Comparison of ENCODE assay signal across 1 cellular context in the genomic region with DNA sequence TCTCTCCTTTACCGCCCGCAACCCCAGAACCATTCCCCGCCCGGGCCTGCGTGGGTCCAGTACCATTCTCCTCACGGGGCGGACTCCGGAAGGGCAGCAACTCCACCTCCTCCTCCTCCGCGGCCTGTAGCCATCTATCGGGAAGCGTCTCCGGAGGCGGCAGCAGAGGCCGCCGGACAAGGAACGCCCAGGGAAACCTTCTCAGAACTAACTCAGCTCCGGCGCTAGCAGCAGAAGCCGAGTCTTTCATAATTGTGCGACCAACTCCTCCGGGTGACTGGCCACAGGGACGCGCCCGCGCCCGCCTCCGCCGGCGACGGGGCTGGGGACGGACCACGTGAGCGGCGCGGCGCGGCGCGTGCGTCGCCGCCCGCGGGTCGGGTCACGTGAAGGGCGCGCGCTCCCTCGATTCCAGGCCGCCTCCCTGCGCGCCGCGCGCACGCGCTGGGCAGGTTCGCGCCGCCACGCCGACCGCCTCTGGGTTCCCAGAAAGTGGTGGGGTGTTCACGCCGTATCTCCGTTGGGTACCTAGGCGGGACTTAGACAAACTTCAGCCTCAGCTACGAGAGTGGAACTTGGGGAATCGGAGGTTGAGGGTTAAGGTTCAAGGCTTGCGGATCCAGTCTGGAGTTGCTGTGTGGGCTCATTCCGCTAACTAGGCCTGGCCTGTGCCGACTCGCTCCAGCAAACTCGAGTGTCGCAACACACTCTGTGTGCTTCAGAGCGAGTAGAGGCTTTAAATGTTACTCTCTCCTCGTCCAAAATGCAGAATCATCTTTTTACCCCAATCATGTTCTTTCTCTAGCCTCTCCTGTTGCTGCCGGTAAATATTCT.
TF ChIP-seq lines count a peak whose summit lies in the region.

A gene with protein sequence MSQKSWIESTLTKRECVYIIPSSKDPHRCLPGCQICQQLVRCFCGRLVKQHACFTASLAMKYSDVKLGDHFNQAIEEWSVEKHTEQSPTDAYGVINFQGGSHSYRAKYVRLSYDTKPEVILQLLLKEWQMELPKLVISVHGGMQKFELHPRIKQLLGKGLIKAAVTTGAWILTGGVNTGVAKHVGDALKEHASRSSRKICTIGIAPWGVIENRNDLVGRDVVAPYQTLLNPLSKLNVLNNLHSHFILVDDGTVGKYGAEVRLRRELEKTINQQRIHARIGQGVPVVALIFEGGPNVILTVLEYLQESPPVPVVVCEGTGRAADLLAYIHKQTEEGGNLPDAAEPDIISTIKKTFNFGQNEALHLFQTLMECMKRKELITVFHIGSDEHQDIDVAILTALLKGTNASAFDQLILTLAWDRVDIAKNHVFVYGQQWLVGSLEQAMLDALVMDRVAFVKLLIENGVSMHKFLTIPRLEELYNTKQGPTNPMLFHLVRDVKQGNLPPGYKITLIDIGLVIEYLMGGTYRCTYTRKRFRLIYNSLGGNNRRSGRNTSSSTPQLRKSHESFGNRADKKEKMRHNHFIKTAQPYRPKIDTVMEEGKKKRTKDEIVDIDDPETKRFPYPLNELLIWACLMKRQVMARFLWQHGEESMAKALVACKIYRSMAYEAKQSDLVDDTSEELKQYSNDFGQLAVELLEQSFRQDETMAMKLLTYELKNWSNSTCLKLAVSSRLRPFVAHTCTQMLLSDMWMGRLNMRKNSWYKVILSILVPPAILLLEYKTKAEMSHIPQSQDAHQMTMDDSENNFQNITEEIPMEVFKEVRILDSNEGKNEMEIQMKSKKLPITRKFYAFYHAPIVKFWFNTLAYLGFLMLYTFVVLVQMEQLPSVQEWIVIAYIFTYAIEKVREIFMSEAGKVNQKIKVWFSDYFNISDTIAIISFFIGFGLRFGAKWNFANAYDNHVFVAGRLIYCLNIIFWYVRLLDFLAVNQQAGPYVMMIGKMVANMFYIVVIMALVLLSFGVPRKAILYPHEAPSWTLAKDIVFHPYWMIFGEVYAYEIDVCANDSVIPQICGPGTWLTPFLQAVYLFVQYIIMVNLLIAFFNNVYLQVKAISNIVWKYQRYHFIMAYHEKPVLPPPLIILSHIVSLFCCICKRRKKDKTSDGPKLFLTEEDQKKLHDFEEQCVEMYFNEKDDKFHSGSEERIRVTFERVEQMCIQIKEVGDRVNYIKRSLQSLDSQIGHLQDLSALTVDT (N-terminal part only) (minus strand): TSS at position 330 of the 834 bp plus-strand sequence. CDS start 264 bp downstream, at position 66.

TF ChIP-seq in HepG2, 621 proteins besides CTCF, POLR2A, EP300 and RAD21 (continued from another document and continues in another):
- TF ChIP-seq ZNF496 (CRISPR knock-in tag; IDR thresholded peaks at IDR 0.05; ENCODE audit: insufficient replicate concordance) (no peak), ZNF160 (CRISPR knock-in tag; IDR thresholded peaks at IDR 0.05) (peak; percentile 69; the same call in 1 of the 2 replicates), RBM39 (IDR thresholded peaks at IDR 0.05; ENCODE audit: low read depth, low read length, poor library complexity, severe bottlenecking) (peak; percentile 93), RARA (CRISPR knock-in tag; IDR thresholded peaks at IDR 0.05) (peak; percentile 28; the same call in 1 of the 2 replicates), RFX3 (CRISPR knock-in tag; IDR thresholded peaks at IDR 0.05) (no peak), ZNF253 (CRISPR knock-in tag; IDR thresholded peaks at IDR 0.05; ENCODE audit: borderline replicate concordance) (0 out of 2 replicates have a peak, but pooled peaks have one; percentile 26), MAFF (IDR thresholded peaks at IDR 0.05; ENCODE audit: low read depth, low read length) (peak; percentile 33; the same call in 1 of the 2 replicates), ZIK1 (CRISPR knock-in tag; IDR thresholded peaks at IDR 0.05; ENCODE audit: borderline replicate concordance, low read depth) (peak; percentile 90; the same call in 1 of the 2 replicates), ZNF235 (CRISPR knock-in tag; IDR thresholded peaks at IDR 0.05; ENCODE audit: borderline replicate concordance) (peak; percentile 83; the same call in 1 of the 2 replicates), SOX13 (IDR thresholded peaks at IDR 0.05) (no peak), SOX13 (CRISPR knock-in tag; conservative IDR thresholded peaks at IDR 0.05 in 1 of 2, IDR thresholded peaks at IDR 0.05 in 1 of 2) (peak in 1 of 2 experiments; percentile 24; a peak in 1 of 4 replicates), ZNF891 (CRISPR knock-in tag; IDR thresholded peaks at IDR 0.05) (no peak), ZNF337 (CRISPR knock-in tag; IDR thresholded peaks at IDR 0.05; ENCODE audit: borderline replicate concordance, low read depth) (0 out of 2 replicates have a peak, but pooled peaks have one; percentile 41), NAIF1 (CRISPR knock-in tag; IDR thresholded peaks at IDR 0.05; ENCODE audit: borderline replicate concordance) (0 out of 2 replicates have a peak, but pooled peaks have one; percentile 25), ZNF383 (CRISPR knock-in tag; IDR thresholded peaks at IDR 0.05; ENCODE audit: borderline replicate concordance) (peak; percentile 82; the same call in 1 of the 2 replicates), REL (CRISPR knock-in tag; conservative IDR thresholded peaks at IDR 0.05) (0 out of 2 replicates have a peak, but pooled peaks have one; percentile 74), JUN (CRISPR knock-in tag; IDR thresholded peaks at IDR 0.05) (no peak), MTF2 (CRISPR knock-in tag; IDR thresholded peaks at IDR 0.05; ENCODE audit: borderline replicate concordance) (no peak), ZFP36L1 (CRISPR knock-in tag; IDR thresholded peaks at IDR 0.05) (no peak), WIZ (CRISPR knock-in tag; IDR thresholded peaks at IDR 0.05) (no peak), MED1 (CRISPR knock-in tag; IDR thresholded peaks at IDR 0.05) (peak; percentile 57), ZNF251 (CRISPR knock-in tag; IDR thresholded peaks at IDR 0.05) (no peak), ZNF563 (CRISPR knock-in tag; IDR thresholded peaks at IDR 0.05) (peak; percentile 95), ATRX (CRISPR knock-in tag; IDR thresholded peaks at IDR 0.05; ENCODE audit: borderline replicate concordance) (no peak), GABPB1 (CRISPR knock-in tag; IDR thresholded peaks at IDR 0.05) (peak; percentile 64; the same call in 1 of the 2 replicates), ZNF562 (CRISPR knock-in tag; IDR thresholded peaks at IDR 0.05; ENCODE audit: borderline replicate concordance) (no peak), ZNF546 (CRISPR knock-in tag; conservative IDR thresholded peaks at IDR 0.05) (peak; percentile 94)
- TF ChIP-seq, protein P1, sequence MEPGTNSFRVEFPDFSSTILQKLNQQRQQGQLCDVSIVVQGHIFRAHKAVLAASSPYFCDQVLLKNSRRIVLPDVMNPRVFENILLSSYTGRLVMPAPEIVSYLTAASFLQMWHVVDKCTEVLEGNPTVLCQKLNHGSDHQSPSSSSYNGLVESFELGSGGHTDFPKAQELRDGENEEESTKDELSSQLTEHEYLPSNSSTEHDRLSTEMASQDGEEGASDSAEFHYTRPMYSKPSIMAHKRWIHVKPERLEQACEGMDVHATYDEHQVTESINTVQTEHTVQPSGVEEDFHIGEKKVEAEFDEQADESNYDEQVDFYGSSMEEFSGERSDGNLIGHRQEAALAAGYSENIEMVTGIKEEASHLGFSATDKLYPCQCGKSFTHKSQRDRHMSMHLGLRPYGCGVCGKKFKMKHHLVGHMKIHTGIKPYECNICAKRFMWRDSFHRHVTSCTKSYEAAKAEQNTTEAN (CRISPR knock-in tag; conservative IDR thresholded peaks at IDR 0.05), result peak; percentile 90
- TF ChIP-seq, protein P2, sequence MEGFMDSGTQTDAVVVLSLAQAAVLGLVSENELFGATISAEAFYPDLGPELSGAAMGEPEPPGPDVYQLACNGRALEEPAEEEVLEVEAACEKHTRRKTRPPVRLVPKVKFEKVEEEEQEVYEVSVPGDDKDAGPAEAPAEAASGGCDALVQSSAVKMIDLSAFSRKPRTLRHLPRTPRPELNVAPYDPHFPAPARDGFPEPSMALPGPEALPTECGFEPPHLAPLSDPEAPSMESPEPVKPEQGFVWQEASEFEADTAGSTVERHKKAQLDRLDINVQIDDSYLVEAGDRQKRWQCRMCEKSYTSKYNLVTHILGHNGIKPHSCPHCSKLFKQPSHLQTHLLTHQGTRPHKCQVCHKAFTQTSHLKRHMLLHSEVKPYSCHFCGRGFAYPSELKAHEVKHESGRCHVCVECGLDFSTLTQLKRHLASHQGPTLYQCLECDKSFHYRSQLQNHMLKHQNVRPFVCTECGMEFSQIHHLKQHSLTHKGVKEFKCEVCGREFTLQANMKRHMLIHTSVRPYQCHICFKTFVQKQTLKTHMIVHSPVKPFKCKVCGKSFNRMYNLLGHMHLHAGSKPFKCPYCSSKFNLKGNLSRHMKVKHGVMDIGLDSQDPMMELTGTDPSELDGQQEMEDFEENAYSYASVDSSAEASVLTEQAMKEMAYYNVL (CRISPR knock-in tag; IDR thresholded peaks at IDR 0.05; ENCODE audit: borderline replicate concordance), result no peak
- TF ChIP-seq, protein P3, sequence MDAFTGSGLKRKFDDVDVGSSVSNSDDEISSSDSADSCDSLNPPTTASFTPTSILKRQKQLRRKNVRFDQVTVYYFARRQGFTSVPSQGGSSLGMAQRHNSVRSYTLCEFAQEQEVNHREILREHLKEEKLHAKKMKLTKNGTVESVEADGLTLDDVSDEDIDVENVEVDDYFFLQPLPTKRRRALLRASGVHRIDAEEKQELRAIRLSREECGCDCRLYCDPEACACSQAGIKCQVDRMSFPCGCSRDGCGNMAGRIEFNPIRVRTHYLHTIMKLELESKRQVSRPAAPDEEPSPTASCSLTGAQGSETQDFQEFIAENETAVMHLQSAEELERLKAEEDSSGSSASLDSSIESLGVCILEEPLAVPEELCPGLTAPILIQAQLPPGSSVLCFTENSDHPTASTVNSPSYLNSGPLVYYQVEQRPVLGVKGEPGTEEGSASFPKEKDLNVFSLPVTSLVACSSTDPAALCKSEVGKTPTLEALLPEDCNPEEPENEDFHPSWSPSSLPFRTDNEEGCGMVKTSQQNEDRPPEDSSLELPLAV (CRISPR knock-in tag; conservative IDR thresholded peaks at IDR 0.05; ENCODE audit: low read depth), result peak; percentile 81; the same call in 1 of the 2 replicates
- TF ChIP-seq, protein P4, sequence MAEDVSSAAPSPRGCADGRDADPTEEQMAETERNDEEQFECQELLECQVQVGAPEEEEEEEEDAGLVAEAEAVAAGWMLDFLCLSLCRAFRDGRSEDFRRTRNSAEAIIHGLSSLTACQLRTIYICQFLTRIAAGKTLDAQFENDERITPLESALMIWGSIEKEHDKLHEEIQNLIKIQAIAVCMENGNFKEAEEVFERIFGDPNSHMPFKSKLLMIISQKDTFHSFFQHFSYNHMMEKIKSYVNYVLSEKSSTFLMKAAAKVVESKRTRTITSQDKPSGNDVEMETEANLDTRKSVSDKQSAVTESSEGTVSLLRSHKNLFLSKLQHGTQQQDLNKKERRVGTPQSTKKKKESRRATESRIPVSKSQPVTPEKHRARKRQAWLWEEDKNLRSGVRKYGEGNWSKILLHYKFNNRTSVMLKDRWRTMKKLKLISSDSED (CRISPR knock-in tag; IDR thresholded peaks at IDR 0.05), result no peak
- TF ChIP-seq, protein P5, sequence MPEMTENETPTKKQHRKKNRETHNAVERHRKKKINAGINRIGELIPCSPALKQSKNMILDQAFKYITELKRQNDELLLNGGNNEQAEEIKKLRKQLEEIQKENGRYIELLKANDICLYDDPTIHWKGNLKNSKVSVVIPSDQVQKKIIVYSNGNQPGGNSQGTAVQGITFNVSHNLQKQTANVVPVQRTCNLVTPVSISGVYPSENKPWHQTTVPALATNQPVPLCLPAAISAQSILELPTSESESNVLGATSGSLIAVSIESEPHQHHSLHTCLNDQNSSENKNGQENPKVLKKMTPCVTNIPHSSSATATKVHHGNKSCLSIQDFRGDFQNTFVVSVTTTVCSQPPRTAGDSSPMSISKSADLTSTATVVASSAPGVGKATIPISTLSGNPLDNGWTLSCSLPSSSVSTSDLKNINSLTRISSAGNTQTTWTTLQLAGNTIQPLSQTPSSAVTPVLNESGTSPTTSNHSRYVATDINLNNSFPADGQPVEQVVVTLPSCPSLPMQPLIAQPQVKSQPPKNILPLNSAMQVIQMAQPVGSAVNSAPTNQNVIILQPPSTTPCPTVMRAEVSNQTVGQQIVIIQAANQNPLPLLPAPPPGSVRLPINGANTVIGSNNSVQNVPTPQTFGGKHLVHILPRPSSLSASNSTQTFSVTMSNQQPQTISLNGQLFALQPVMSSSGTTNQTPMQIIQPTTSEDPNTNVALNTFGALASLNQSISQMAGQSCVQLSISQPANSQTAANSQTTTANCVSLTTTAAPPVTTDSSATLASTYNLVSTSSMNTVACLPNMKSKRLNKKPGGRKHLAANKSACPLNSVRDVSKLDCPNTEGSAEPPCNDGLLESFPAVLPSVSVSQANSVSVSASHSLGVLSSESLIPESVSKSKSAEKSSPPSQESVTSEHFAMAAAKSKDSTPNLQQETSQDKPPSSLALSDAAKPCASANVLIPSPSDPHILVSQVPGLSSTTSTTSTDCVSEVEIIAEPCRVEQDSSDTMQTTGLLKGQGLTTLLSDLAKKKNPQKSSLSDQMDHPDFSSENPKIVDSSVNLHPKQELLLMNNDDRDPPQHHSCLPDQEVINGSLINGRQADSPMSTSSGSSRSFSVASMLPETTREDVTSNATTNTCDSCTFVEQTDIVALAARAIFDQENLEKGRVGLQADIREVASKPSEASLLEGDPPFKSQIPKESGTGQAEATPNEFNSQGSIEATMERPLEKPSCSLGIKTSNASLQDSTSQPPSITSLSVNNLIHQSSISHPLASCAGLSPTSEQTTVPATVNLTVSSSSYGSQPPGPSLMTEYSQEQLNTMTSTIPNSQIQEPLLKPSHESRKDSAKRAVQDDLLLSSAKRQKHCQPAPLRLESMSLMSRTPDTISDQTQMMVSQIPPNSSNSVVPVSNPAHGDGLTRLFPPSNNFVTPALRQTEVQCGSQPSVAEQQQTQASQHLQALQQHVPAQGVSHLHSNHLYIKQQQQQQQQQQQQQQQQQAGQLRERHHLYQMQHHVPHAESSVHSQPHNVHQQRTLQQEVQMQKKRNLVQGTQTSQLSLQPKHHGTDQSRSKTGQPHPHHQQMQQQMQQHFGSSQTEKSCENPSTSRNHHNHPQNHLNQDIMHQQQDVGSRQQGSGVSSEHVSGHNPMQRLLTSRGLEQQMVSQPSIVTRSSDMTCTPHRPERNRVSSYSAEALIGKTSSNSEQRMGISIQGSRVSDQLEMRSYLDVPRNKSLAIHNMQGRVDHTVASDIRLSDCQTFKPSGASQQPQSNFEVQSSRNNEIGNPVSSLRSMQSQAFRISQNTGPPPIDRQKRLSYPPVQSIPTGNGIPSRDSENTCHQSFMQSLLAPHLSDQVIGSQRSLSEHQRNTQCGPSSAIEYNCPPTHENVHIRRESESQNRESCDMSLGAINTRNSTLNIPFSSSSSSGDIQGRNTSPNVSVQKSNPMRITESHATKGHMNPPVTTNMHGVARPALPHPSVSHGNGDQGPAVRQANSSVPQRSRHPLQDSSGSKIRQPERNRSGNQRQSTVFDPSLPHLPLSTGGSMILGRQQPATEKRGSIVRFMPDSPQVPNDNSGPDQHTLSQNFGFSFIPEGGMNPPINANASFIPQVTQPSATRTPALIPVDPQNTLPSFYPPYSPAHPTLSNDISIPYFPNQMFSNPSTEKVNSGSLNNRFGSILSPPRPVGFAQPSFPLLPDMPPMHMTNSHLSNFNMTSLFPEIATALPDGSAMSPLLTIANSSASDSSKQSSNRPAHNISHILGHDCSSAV (CRISPR knock-in tag; IDR thresholded peaks at IDR 0.05; ENCODE audit: borderline replicate concordance), result no peak
- TF ChIP-seq, protein P6, sequence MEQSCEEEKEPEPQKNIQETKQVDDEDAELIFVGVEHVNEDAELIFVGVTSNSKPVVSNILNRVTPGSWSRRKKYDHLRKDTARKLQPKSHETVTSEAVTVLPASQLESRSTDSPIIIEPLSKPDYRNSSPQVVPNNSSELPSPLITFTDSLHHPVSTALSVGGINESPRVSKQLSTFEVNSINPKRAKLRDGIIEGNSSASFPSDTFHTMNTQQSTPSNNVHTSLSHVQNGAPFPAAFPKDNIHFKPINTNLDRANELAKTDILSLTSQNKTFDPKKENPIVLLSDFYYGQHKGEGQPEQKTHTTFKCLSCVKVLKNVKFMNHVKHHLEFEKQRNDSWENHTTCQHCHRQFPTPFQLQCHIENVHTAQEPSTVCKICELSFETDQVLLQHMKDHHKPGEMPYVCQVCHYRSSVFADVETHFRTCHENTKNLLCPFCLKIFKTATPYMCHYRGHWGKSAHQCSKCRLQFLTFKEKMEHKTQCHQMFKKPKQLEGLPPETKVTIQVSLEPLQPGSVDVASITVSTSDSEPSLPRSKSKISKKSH (CRISPR knock-in tag; IDR thresholded peaks at IDR 0.05; ENCODE audit: borderline replicate concordance), result peak; percentile 90
